ENCODE assay signal across 8 cellular contexts in genomic region chr7:26291251-26291650, GRCh38. TPM values are rescaled to one million over a fixed set of nuclear protein-coding genes. Genes with fewer than 3 reads are reported as not detected.
A peak's percentile ranks its signal among the peaks of the same experiment; 100 is the strongest.
DNase-seq lines count a peak whose midpoint lies in the region; ATAC-seq and TF ChIP-seq lines count a peak whose summit lies in the region.

No MANE protein-coding gene starts in this region.

- H3K9ac ChIP-seq in adipocyte (ENCODE audit: low read length), result peak overlapping the region; percentile 86
- peak overlapping the region; percentile 1 to 87 for H3K9ac ChIP-seq in liver (ENCODE audit: low read depth in 1 of 2, low read length in 2 of 2)

- H3K36me3 ChIP-seq in adipocyte (ENCODE audit: control insufficient read depth, insufficient read depth, low read length, severe bottlenecking) (no peaks in the 10 kb centered on the region), liver (ENCODE audit: control insufficient read depth in 4 of 4, insufficient read depth in 3 of 4, low read depth in 1 of 4, low read length in 3 of 4) (peaks cover 0 to 6% (median 0%) of the 10 kb centered on the region in 4 donors), thymus (ENCODE audit: control insufficient read depth, insufficient read depth) (no peaks in the 10 kb centered on the region)

- H3K27me3 Mint-ChIP-seq in activated T-cell treated with anti-CD3 and anti-CD28 coated beads, Interleukin-2, amount 50 U/mL, for 24 hours, result no peaks in the 10 kb centered on the region

- WGBS in liver, result 49% methylated on average over 4 of the region's 4 CpGs
- 48% methylated on average over 4 of the region's 4 CpGs for WGBS in thymus

- no peak for TF ChIP-seq RAD21 in liver (IDR thresholded peaks at IDR 0.05)

- ATAC-seq in HG03025 (IDR thresholded peaks at IDR 0.05; ENCODE audit: low FRiP score, unreplicated experiment) (no peak), HG02840 (IDR thresholded peaks at IDR 0.05; ENCODE audit: low FRiP score, unreplicated experiment) (no peak)

- peak overlapping the region; percentile 78 for H3K27ac Mint-ChIP-seq in activated T-cell treated with anti-CD3 and anti-CD28 coated beads, Interleukin-2, amount 50 U/mL, for 24 hours

- H3K4me1 Mint-ChIP-seq in activated T-cell treated with anti-CD3 and anti-CD28 coated beads, Interleukin-2, amount 50 U/mL, for 24 hours (ENCODE audit: low read depth), result peaks cover 41% of the 10 kb centered on the region

- H3K4me3 Mint-ChIP-seq in activated T-cell treated with anti-CD3 and anti-CD28 coated beads, Interleukin-2, amount 50 U/mL, for 24 hours, result peak overlapping the region; percentile 91

- H3K27me3 ChIP-seq in adipocyte (replicated peaks; ENCODE audit: control insufficient read depth, insufficient read depth, low read length) (no peaks in the 10 kb centered on the region), liver (ENCODE audit: control insufficient read depth in 4 of 4, insufficient read depth in 4 of 4, low read length in 3 of 4) (no peaks in the 10 kb centered on the region), thymus (ENCODE audit: control insufficient read depth, insufficient read depth) (no peaks in the 10 kb centered on the region)

- no peaks in the 10 kb centered on the region for H3K9me3 Mint-ChIP-seq in activated T-cell treated with anti-CD3 and anti-CD28 coated beads, Interleukin-2, amount 50 U/mL, for 24 hours

- no peak for DNase-seq in activated T-cell treated with anti-CD3 and anti-CD28 coated beads, Interleukin-2, amount 50 U/mL, for 24 hours
- DNase-seq in activated T-cell treated with anti-CD3 and anti-CD28 coated beads for 4 hours (no peak), adipocyte (ENCODE audit: low read depth) (no peak), NCI-H1417 treated with DMSO at 0.1 percent for 48 hours (lab: John Stamatoyannopoulos, UW) (no peak)

- peak overlapping the region; percentile 84 for H3K4me3 ChIP-seq in adipocyte (ENCODE audit: low read length)
- peak overlapping the region in 2 of 3 donors; percentile 69 to 89 for H3K4me3 ChIP-seq in liver (ENCODE audit: low read depth in 1 of 3, low read length in 3 of 3)
- peak overlapping the region; percentile 69 for H3K4me3 ChIP-seq in thymus (ENCODE audit: low read length)

- no peak for TF ChIP-seq CTCF in liver (IDR thresholded peaks at IDR 0.05; ENCODE audit: low read depth, low read length, missing input control)

- H3K36me3 Mint-ChIP-seq in activated T-cell treated with anti-CD3 and anti-CD28 coated beads, Interleukin-2, amount 50 U/mL, for 24 hours (ENCODE audit: low read depth), result peaks cover 17% of the 10 kb centered on the region

- peak overlapping the region; percentile 85 to 88 for H3K27ac ChIP-seq in liver (ENCODE audit: low read depth in 1 of 2, low read length in 2 of 2)
- no peak overlapping the region for H3K27ac ChIP-seq in thymus (ENCODE audit: low read depth)

- H3K9me3 ChIP-seq in adipocyte (ENCODE audit: control insufficient read depth, low read length) (no peaks in the 10 kb centered on the region), liver (ENCODE audit: control insufficient read depth in 4 of 4, low read length in 3 of 4) (no peaks in the 10 kb centered on the region), thymus (ENCODE audit: control insufficient read depth) (no peaks in the 10 kb centered on the region)

- H3K4me1 ChIP-seq in adipocyte (ENCODE audit: control insufficient read depth, insufficient read depth, low read length), result peaks cover 9% of the 10 kb centered on the region
- peaks cover 0 to 23% (median 3%) of the 10 kb centered on the region in 4 donors for H3K4me1 ChIP-seq in liver (ENCODE audit: control insufficient read depth in 4 of 4, insufficient read depth in 4 of 4, low read length in 3 of 4)
- peaks cover 14% of the 10 kb centered on the region for H3K4me1 ChIP-seq in thymus (ENCODE audit: control insufficient read depth, insufficient read depth, low read length)

TF ChIP-seq in liver, 16 proteins besides CTCF, POLR2A, EP300 and RAD21:
- TF ChIP-seq NR2F2 (IDR thresholded peaks at IDR 0.05) (no peak), TAF1 (conservative IDR thresholded peaks at IDR 0.05) (no peak), EGR1 (IDR thresholded peaks at IDR 0.05; ENCODE audit: low read depth in 2 of 2) (no peak), FOXA2 (IDR thresholded peaks at IDR 0.05) (no peak), ZBTB33 (IDR thresholded peaks at IDR 0.05) (no peak), HNF4A (conservative IDR thresholded peaks at IDR 0.05) (no peak), YY1 (IDR thresholded peaks at IDR 0.05) (no peak), REST (IDR thresholded peaks at IDR 0.05) (no peak), MAX (IDR thresholded peaks at IDR 0.05) (no peak), JUND (IDR thresholded peaks at IDR 0.05) (no peak), RXRA (IDR thresholded peaks at IDR 0.05) (no peak), ATF3 (IDR thresholded peaks at IDR 0.05) (no peak)

RNA-seq across cellular contexts. Expression of gene SNX10, which starts 0.4 kb away (rescaled TPM):
- 10 to 100 TPM in 1 of 2 donors, 1 to 10 TPM in 1; 5.9 to 14.0 TPM for total RNA-seq in liver
- polyA plus RNA-seq in liver, result 10 to 100 TPM; 11.5 to 15.9 TPM
- 15.9 TPM for polyA plus RNA-seq in thymus
